1 cellular context compared by ENCODE assay signal in the genomic region with DNA sequence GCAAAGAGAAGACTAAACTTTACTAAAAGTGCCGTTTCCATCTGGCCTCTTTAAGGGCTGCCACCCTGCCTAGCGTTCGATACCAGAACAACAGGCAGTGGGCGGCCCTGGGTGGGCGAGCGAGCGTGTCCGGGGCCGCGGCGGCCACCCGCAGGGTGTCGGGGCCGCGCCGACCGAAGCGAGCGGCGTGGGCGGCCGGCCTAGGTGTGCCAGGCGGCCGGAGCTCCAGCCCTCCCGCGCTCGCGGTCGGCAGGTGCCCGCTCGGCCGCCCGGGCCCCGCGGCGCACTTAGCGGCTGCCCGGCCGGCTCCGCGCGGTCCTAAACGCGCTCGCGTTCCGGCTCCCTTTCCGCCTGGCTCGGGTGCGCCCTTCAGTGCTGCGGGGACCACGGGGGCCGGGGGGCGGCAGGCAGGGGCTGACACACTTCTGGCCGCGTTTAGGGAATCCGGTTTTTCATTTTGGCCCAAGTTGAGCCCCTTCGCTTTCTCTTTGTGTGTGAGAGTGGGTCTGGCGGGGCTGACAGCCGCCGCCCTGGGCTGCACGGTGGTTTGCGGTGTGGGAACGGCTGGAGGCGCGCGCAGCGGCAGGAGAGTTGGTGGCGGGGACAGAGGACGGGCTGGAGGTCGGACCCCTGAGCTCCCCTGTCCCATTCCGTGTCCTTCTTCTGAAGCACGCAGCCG.
TF ChIP-seq lines count a peak whose summit lies in the region.

No MANE protein-coding gene starts in this region.

TF ChIP-seq in GM12878, 131 proteins besides CTCF, POLR2A, EP300 and RAD21 (continued from another document and continues in another):
- TF ChIP-seq, protein P1, sequence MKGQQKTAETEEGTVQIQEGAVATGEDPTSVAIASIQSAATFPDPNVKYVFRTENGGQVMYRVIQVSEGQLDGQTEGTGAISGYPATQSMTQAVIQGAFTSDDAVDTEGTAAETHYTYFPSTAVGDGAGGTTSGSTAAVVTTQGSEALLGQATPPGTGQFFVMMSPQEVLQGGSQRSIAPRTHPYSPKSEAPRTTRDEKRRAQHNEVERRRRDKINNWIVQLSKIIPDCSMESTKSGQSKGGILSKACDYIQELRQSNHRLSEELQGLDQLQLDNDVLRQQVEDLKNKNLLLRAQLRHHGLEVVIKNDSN (IDR thresholded peaks at IDR 0.05; ENCODE audit: borderline replicate concordance, extremely low read length, insufficient read depth, low read depth, low read length) = no peak
- TF ChIP-seq POU2F2 (IDR thresholded peaks at IDR 0.05; ENCODE audit: borderline replicate concordance, low read depth, low read length) (no peak), RAD51 (IDR thresholded peaks at IDR 0.05) (no peak), CEBPB (IDR thresholded peaks at IDR 0.05; ENCODE audit: borderline replicate concordance in 1 of 2, low read depth in 2 of 2, low read length in 2 of 2) (no peak), NR2C1 (IDR thresholded peaks at IDR 0.05) (no peak), ZNF207 (IDR thresholded peaks at IDR 0.05; ENCODE audit: borderline replicate concordance) (no peak), POLR2AphosphoS5 (IDR thresholded peaks at IDR 0.05; ENCODE audit: low read length) (no peak), MTA3 (IDR thresholded peaks at IDR 0.05; ENCODE audit: borderline replicate concordance, low read length) (no peak), ZSCAN29 (IDR thresholded peaks at IDR 0.05) (no peak), CREB1 (IDR thresholded peaks at IDR 0.05; ENCODE audit: low read depth) (no peak), ZZZ3 (IDR thresholded peaks at IDR 0.05; ENCODE audit: control insufficient read depth, insufficient read length, low read depth) (no peak), YY1 (IDR thresholded peaks at IDR 0.05; ENCODE audit: low read depth, low read length) (0 out of 2 replicates have a peak, but pooled peaks have one; percentile 17), TBL1XR1 (IDR thresholded peaks at IDR 0.05; ENCODE audit: low read depth, low read length) (no peak), CBX3 (IDR thresholded peaks at IDR 0.05; ENCODE audit: borderline replicate concordance, low read depth) (no peak), NR2F1 (conservative IDR thresholded peaks at IDR 0.05) (peak; percentile 49; the same call in 1 of the 2 replicates), SREBF2 (IDR thresholded peaks at IDR 0.05; ENCODE audit: low read length) (no peak), GABPA (IDR thresholded peaks at IDR 0.05; ENCODE audit: low read depth) (no peak), ATF7 (IDR thresholded peaks at IDR 0.05; ENCODE audit: low read depth) (no peak), RBBP5 (conservative IDR thresholded peaks at IDR 0.05) (no peak), DPF2 (IDR thresholded peaks at IDR 0.05) (0 out of 2 replicates have a peak, but pooled peaks have one; percentile 30), IKZF1 (conservative IDR thresholded peaks at IDR 0.05) (peak; percentile 71), TCF3 (IDR thresholded peaks at IDR 0.05; ENCODE audit: borderline replicate concordance, insufficient read depth, low read depth, low read length) (no peak)
- TF ChIP-seq, protein P2, sequence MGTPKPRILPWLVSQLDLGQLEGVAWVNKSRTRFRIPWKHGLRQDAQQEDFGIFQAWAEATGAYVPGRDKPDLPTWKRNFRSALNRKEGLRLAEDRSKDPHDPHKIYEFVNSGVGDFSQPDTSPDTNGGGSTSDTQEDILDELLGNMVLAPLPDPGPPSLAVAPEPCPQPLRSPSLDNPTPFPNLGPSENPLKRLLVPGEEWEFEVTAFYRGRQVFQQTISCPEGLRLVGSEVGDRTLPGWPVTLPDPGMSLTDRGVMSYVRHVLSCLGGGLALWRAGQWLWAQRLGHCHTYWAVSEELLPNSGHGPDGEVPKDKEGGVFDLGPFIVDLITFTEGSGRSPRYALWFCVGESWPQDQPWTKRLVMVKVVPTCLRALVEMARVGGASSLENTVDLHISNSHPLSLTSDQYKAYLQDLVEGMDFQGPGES (IDR thresholded peaks at IDR 0.05) = no peak
- TF ChIP-seq, protein P3, sequence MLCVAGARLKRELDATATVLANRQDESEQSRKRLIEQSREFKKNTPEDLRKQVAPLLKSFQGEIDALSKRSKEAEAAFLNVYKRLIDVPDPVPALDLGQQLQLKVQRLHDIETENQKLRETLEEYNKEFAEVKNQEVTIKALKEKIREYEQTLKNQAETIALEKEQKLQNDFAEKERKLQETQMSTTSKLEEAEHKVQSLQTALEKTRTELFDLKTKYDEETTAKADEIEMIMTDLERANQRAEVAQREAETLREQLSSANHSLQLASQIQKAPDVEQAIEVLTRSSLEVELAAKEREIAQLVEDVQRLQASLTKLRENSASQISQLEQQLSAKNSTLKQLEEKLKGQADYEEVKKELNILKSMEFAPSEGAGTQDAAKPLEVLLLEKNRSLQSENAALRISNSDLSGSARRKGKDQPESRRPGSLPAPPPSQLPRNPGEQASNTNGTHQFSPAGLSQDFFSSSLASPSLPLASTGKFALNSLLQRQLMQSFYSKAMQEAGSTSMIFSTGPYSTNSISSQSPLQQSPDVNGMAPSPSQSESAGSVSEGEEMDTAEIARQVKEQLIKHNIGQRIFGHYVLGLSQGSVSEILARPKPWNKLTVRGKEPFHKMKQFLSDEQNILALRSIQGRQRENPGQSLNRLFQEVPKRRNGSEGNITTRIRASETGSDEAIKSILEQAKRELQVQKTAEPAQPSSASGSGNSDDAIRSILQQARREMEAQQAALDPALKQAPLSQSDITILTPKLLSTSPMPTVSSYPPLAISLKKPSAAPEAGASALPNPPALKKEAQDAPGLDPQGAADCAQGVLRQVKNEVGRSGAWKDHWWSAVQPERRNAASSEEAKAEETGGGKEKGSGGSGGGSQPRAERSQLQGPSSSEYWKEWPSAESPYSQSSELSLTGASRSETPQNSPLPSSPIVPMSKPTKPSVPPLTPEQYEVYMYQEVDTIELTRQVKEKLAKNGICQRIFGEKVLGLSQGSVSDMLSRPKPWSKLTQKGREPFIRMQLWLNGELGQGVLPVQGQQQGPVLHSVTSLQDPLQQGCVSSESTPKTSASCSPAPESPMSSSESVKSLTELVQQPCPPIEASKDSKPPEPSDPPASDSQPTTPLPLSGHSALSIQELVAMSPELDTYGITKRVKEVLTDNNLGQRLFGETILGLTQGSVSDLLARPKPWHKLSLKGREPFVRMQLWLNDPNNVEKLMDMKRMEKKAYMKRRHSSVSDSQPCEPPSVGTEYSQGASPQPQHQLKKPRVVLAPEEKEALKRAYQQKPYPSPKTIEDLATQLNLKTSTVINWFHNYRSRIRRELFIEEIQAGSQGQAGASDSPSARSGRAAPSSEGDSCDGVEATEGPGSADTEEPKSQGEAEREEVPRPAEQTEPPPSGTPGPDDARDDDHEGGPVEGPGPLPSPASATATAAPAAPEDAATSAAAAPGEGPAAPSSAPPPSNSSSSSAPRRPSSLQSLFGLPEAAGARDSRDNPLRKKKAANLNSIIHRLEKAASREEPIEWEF (IDR thresholded peaks at IDR 0.05; ENCODE audit: insufficient replicate concordance, low read depth, low read length) = no peak
- TF ChIP-seq, protein P4, sequence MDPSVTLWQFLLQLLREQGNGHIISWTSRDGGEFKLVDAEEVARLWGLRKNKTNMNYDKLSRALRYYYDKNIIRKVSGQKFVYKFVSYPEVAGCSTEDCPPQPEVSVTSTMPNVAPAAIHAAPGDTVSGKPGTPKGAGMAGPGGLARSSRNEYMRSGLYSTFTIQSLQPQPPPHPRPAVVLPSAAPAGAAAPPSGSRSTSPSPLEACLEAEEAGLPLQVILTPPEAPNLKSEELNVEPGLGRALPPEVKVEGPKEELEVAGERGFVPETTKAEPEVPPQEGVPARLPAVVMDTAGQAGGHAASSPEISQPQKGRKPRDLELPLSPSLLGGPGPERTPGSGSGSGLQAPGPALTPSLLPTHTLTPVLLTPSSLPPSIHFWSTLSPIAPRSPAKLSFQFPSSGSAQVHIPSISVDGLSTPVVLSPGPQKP (IDR thresholded peaks at IDR 0.05; ENCODE audit: low read depth, low read length) = no peak
- TF ChIP-seq, protein P5, sequence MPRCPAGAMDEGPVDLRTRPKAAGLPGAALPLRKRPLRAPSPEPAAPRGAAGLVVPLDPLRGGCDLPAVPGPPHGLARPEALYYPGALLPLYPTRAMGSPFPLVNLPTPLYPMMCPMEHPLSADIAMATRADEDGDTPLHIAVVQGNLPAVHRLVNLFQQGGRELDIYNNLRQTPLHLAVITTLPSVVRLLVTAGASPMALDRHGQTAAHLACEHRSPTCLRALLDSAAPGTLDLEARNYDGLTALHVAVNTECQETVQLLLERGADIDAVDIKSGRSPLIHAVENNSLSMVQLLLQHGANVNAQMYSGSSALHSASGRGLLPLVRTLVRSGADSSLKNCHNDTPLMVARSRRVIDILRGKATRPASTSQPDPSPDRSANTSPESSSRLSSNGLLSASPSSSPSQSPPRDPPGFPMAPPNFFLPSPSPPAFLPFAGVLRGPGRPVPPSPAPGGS (IDR thresholded peaks at IDR 0.05; ENCODE audit: borderline replicate concordance, insufficient read depth, low read depth, low read length, poor library complexity, severe bottlenecking) = no peak
- TF ChIP-seq, protein P6, sequence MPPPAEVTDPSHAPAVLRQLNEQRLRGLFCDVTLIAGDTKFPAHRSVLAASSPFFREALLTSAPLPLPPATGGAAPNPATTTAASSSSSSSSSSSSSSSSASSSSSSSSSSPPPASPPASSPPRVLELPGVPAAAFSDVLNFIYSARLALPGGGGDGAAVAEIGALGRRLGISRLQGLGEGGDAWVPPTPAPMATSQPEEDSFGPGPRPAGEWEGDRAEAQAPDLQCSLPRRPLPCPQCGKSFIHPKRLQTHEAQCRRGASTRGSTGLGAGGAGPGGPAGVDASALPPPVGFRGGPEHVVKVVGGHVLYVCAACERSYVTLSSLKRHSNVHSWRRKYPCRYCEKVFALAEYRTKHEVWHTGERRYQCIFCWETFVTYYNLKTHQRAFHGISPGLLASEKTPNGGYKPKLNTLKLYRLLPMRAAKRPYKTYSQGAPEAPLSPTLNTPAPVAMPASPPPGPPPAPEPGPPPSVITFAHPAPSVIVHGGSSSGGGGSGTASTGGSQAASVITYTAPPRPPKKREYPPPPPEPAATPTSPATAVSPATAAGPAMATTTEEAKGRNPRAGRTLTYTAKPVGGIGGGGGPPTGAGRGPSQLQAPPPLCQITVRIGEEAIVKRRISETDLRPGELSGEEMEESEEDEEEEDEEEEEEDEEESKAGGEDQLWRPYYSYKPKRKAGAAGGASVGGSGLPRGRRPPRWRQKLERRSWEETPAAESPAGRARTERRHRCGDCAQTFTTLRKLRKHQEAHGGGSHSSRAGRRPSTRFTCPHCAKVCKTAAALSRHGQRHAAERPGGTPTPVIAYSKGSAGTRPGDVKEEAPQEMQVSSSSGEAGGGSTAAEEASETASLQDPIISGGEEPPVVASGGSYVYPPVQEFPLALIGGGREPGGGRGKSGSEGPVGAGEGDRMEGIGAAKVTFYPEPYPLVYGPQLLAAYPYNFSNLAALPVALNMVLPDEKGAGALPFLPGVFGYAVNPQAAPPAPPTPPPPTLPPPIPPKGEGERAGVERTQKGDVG (CRISPR knock-in tag; IDR thresholded peaks at IDR 0.05) = no peak
- TF ChIP-seq, protein P7, sequence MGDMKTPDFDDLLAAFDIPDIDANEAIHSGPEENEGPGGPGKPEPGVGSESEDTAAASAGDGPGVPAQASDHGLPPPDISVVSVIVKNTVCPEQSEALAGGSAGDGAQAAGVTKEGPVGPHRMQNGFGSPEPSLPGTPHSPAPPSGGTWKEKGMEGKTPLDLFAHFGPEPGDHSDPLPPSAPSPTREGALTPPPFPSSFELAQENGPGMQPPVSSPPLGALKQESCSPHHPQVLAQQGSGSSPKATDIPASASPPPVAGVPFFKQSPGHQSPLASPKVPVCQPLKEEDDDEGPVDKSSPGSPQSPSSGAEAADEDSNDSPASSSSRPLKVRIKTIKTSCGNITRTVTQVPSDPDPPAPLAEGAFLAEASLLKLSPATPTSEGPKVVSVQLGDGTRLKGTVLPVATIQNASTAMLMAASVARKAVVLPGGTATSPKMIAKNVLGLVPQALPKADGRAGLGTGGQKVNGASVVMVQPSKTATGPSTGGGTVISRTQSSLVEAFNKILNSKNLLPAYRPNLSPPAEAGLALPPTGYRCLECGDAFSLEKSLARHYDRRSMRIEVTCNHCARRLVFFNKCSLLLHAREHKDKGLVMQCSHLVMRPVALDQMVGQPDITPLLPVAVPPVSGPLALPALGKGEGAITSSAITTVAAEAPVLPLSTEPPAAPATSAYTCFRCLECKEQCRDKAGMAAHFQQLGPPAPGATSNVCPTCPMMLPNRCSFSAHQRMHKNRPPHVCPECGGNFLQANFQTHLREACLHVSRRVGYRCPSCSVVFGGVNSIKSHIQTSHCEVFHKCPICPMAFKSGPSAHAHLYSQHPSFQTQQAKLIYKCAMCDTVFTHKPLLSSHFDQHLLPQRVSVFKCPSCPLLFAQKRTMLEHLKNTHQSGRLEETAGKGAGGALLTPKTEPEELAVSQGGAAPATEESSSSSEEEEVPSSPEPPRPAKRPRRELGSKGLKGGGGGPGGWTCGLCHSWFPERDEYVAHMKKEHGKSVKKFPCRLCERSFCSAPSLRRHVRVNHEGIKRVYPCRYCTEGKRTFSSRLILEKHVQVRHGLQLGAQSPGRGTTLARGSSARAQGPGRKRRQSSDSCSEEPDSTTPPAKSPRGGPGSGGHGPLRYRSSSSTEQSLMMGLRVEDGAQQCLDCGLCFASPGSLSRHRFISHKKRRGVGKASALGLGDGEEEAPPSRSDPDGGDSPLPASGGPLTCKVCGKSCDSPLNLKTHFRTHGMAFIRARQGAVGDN (IDR thresholded peaks at IDR 0.05) = no peak
- TF ChIP-seq, protein P8, sequence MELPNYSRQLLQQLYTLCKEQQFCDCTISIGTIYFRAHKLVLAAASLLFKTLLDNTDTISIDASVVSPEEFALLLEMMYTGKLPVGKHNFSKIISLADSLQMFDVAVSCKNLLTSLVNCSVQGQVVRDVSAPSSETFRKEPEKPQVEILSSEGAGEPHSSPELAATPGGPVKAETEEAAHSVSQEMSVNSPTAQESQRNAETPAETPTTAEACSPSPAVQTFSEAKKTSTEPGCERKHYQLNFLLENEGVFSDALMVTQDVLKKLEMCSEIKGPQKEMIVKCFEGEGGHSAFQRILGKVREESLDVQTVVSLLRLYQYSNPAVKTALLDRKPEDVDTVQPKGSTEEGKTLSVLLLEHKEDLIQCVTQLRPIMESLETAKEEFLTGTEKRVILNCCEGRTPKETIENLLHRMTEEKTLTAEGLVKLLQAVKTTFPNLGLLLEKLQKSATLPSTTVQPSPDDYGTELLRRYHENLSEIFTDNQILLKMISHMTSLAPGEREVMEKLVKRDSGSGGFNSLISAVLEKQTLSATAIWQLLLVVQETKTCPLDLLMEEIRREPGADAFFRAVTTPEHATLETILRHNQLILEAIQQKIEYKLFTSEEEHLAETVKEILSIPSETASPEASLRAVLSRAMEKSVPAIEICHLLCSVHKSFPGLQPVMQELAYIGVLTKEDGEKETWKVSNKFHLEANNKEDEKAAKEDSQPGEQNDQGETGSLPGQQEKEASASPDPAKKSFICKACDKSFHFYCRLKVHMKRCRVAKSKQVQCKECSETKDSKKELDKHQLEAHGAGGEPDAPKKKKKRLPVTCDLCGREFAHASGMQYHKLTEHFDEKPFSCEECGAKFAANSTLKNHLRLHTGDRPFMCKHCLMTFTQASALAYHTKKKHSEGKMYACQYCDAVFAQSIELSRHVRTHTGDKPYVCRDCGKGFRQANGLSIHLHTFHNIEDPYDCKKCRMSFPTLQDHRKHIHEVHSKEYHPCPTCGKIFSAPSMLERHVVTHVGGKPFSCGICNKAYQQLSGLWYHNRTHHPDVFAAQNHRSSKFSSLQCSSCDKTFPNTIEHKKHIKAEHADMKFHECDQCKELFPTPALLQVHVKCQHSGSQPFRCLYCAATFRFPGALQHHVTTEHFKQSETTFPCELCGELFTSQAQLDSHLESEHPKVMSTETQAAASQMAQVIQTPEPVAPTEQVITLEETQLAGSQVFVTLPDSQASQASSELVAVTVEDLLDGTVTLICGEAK (IDR thresholded peaks at IDR 0.05; ENCODE audit: borderline replicate concordance) = no peak
- TF ChIP-seq, protein P9, sequence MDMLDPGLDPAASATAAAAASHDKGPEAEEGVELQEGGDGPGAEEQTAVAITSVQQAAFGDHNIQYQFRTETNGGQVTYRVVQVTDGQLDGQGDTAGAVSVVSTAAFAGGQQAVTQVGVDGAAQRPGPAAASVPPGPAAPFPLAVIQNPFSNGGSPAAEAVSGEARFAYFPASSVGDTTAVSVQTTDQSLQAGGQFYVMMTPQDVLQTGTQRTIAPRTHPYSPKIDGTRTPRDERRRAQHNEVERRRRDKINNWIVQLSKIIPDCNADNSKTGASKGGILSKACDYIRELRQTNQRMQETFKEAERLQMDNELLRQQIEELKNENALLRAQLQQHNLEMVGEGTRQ (IDR thresholded peaks at IDR 0.05; ENCODE audit: borderline replicate concordance, low read depth, low read length) = no peak
